Comparison of ENCODE assay signal across 14 cellular contexts in the genomic region with DNA sequence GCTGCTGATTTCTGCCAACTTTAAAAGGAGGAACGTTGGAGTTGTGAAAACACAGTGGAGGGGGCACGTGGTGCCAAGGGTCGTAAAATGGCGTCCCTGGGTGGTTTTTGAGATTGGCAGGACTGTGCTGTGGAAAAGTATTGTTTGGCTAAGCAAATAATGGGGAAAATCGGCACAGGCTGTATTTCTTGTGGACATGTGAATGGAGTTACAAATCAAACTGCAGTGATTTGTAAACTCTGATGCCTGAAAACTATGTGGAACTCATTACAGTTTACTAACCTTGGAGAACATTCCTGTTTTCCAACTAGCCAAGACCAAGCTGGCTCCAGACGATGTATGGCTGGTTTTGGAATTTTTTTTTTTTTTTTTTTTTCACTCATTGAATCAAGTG.
DNase-seq lines count a peak whose midpoint lies in the region; ATAC-seq, FAIRE-seq and TF ChIP-seq lines count a peak whose summit lies in the region.
"Had no signal": no experiment of that assay in that cellular context is flagged by ENCODE, and none has a peak within 500 bp of the region (broad histone marks: within the 10 kb centered on the region; RNA-seq: fewer than 3 reads in every experiment).

No MANE protein-coding gene starts in this region.

- 67 to 70% methylated on average over 6 of the region's 6 CpGs for WGBS in pancreas, 2 donors

- H3K4me3 Mint-ChIP-seq in Caco-2 (ENCODE audit: unreplicated experiment): no peak overlapping the region
- H3K4me3 Mint-ChIP-seq in natural killer cell treated with Interleukin-12 subunit alpha and Interleukin-12 subunit beta and Interleukin-15 and Interleukin-18, amount 100 ng/mL, for 72 hours: no peak overlapping the region

- H3K27ac ChIP-seq in RWPE1 (peak overlapping the region; percentile 72), pancreas (peak overlapping the region in 1 of 4 donors; percentile 33)
- H3K27ac ChIP-seq: HL-60, right lobe of liver had no signal

- H3K9me3 ChIP-seq in Caco-2 (no peaks in the 10 kb centered on the region), pancreas (no peaks in the 10 kb centered on the region)
- H3K9me3 ChIP-seq: right lobe of liver had no signal

- H3K27me3 ChIP-seq in Caco-2 (replicated peaks; ENCODE audit: control insufficient read depth, insufficient read depth, low read length) (no peaks in the 10 kb centered on the region), pancreas (no peaks in the 10 kb centered on the region)
- H3K27me3 ChIP-seq: right lobe of liver had no signal

- H3K36me3 ChIP-seq in Caco-2 (ENCODE audit: control insufficient read depth, insufficient read depth, low read length) (no peaks in the 10 kb centered on the region), pancreas (peaks cover 0 to 3% (median 0%) of the 10 kb centered on the region in 3 donors)
- H3K36me3 ChIP-seq: right lobe of liver had no signal

- peaks cover 56% of the 10 kb centered on the region for H3K4me1 ChIP-seq in Caco-2
- H3K4me1 ChIP-seq in pancreas: peaks cover 0 to 3% (median 0%) of the 10 kb centered on the region in 3 donors
- H3K4me1 ChIP-seq: right lobe of liver had no signal

- intact Hi-C loops in Caco-2 (cut with micrococcal nuclease; ENCODE audit: unreplicated experiment) (no loop called here), cardiac septum (cut with DNase I) (no loop called here), pancreas (cut with DNase I) (loop anchor here in 1 of 3 donors (10.0 kb wide), 1 partner anchor 65 kb away; a partner anchor contains a TSS)

- TF ChIP-seq CTCF in Caco-2 (IDR thresholded peaks at IDR 0.05; ENCODE audit: insufficient read depth in 1 of 2, low read depth in 1 of 2, low read length in 1 of 2, severe bottlenecking in 1 of 2, unreplicated experiment in 1 of 2) (no peak), RWPE1 (conservative IDR thresholded peaks at IDR 0.05; ENCODE audit: low read depth) (no peak), fibroblast of mammary gland (conservative IDR thresholded peaks at IDR 0.05; ENCODE audit: control insufficient read depth, insufficient read depth, low read depth, low read length) (no peak), pancreas (IDR thresholded peaks at IDR 0.05) (no peak)

- no peaks in the 10 kb centered on the region for H3K36me3 Mint-ChIP-seq in Caco-2 (ENCODE audit: insufficient read depth, unreplicated experiment)
- no peaks in the 10 kb centered on the region for H3K36me3 Mint-ChIP-seq in natural killer cell treated with Interleukin-12 subunit alpha and Interleukin-12 subunit beta and Interleukin-15 and Interleukin-18, amount 100 ng/mL, for 72 hours

- H3K4me3 ChIP-seq in Caco-2 (ENCODE audit: low read depth, low read length): no peak overlapping the region
- H3K4me3 ChIP-seq in fibroblast of mammary gland (ENCODE audit: control insufficient read depth, low read depth, low read length): no peak overlapping the region
- H3K4me3 ChIP-seq in pancreas: no peak overlapping the region
- H3K4me3 ChIP-seq: right lobe of liver had no signal

- H3K9me3 Mint-ChIP-seq in Caco-2 (ENCODE audit: unreplicated experiment): no peaks in the 10 kb centered on the region
- H3K9me3 Mint-ChIP-seq in natural killer cell treated with Interleukin-12 subunit alpha and Interleukin-12 subunit beta and Interleukin-15 and Interleukin-18, amount 100 ng/mL, for 72 hours: no peaks in the 10 kb centered on the region

- no TSS peak for BruUV-seq in Caco-2 (replicated peaks; lab: Mats Ljungman, UMichigan)

- POLR2A ChIA-PET in Caco-2 (lab: Charles Lee): no interaction called here
- POLR2A ChIA-PET in RWPE1 (lab: Yijun Ruan, JAX; ENCODE audit: low non-redundant PET): no interaction called here

- CTCF ChIA-PET in Caco-2 (lab: Charles Lee) (interaction anchor here (0.8 kb wide), 1 partner anchor 11 kb away, joined by 3 read pairs; no protein-coding TSS in a partner anchor), RWPE1 (lab: Yijun Ruan, JAX) (no interaction called here)

- no peak for FAIRE-seq in pancreas (lab: Jason Lieb, UNC)
- FAIRE-seq: urothelium cell line had no signal

- peak overlapping the region; percentile 56 for H3K27ac Mint-ChIP-seq in Caco-2 (ENCODE audit: unreplicated experiment)
- H3K27ac Mint-ChIP-seq in natural killer cell treated with Interleukin-12 subunit alpha and Interleukin-12 subunit beta and Interleukin-15 and Interleukin-18, amount 100 ng/mL, for 72 hours: no peak overlapping the region

- no peak for ATAC-seq in natural killer cell treated with Interleukin-12 subunit alpha and Interleukin-12 subunit beta and Interleukin-15 and Interleukin-18, amount 100 ng/mL, for 72 hours
- no peak for ATAC-seq in pancreas
- ATAC-seq: right lobe of liver had no signal

- peaks cover 20% of the 10 kb centered on the region for H3K4me1 Mint-ChIP-seq in Caco-2 (ENCODE audit: low read depth, unreplicated experiment)
- H3K4me1 Mint-ChIP-seq in natural killer cell treated with Interleukin-12 subunit alpha and Interleukin-12 subunit beta and Interleukin-15 and Interleukin-18, amount 100 ng/mL, for 72 hours (ENCODE audit: low read depth in 2 of 2): no peaks in the 10 kb centered on the region

- DNase-seq in Caco-2 (no peak), RWPE1 (ENCODE audit: low spot score) (no peak), fibroblast of mammary gland (ENCODE audit: low read depth) (peak; percentile 29), renal cortical epithelial cell (ENCODE audit: low read depth) (peak; percentile 94), cardiac septum (ENCODE audit: low spot score) (no peak), NCI-H2171 treated with DMSO at 0.1 percent for 48 hours (lab: John Stamatoyannopoulos, UW) (no peak), pancreas (no peak)
- DNase-seq in natural killer cell treated with Interleukin-12 subunit alpha and Interleukin-12 subunit beta and Interleukin-15 and Interleukin-18, amount 100 ng/mL, for 72 hours (ENCODE audit: low spot score): no peak
- DNase-seq: activated CD8-positive, alpha-beta memory T cell treated with anti-CD3 and anti-CD28 coated beads, Interleukin-2, amount 50 U/mL, for 4 hours; C1 segment of cervical spinal cord; right lobe of liver; RPMI8226 had no signal

- H3K27me3 Mint-ChIP-seq in Caco-2 (ENCODE audit: insufficient read depth, unreplicated experiment): no peaks in the 10 kb centered on the region
- H3K27me3 Mint-ChIP-seq in natural killer cell treated with Interleukin-12 subunit alpha and Interleukin-12 subunit beta and Interleukin-15 and Interleukin-18, amount 100 ng/mL, for 72 hours: no peaks in the 10 kb centered on the region

Comparison
In these comparisons a context has a peak if more than half of its experiments do, and no peak if none do; other contexts are left out.
1. DNase-seq: peak in fibroblast of mammary gland (single experiment) and renal cortical epithelial cell (single experiment); none in Caco-2 (0 of 2), RWPE1 (single experiment), cardiac septum (single experiment), NCI-H2171 treated with DMSO at 0.1 percent for 48 hours (single experiment), natural killer cell treated with Interleukin-12 subunit alpha and Interleukin-12 subunit beta and Interleukin-15 and Interleukin-18, amount 100 ng/mL, for 72 hours (single experiment) and pancreas (0 of 6).